ENCODE assay signal across 8 cellular contexts in genomic region chr1:61082336-61083013, GRCh38. TPM values are rescaled to one million over a fixed set of nuclear protein-coding genes. Genes with fewer than 3 reads are reported as not detected.
DNase-seq lines count a peak whose midpoint lies in the region; ATAC-seq and TF ChIP-seq lines count a peak whose summit lies in the region.

NFIA (plus strand) TSS chr1:61082561.

- DNase-seq in COLO668 (lab: John Stamatoyannopoulos, UW; ENCODE audit: unreplicated experiment): peak; percentile 79
- no peak for DNase-seq in LNCaP clone FGC (ENCODE audit: low read depth)
- peak in 12 of 34 experiments; percentile 2 to 31 (median 12) for DNase-seq in T-cell
- peak; percentile 64 to 84 for DNase-seq in T47D (ENCODE audit: low read depth in 1 of 2, low spot score in 1 of 2)
- DNase-seq in retina: peak; percentile 82
- DNase-seq in NCI-H146 (lab: John Stamatoyannopoulos, UW): no peak

- H3K27ac Mint-ChIP-seq in T-cell: peak within 1 kb of the TSS; percentile 83 to 97

- CTCF ChIA-PET in T-cell (lab: Charles Lee): interaction anchor here (0.6 to 1.3 kb wide), 3 partner anchors 26 to 42 kb away, joined by 4 read pairs; no protein-coding TSS in a partner anchor

- H3K36me3 Mint-ChIP-seq in T-cell: no peaks in the 10 kb centered on the region

- no peaks in the 10 kb centered on the region for H3K9me3 Mint-ChIP-seq in T-cell

- H3K9ac ChIP-seq in iPS-15b (ENCODE audit: low read depth, low read length): no peak within 1 kb of the TSS

- no peaks in the 10 kb centered on the region for H3K36me3 ChIP-seq in iPS-15b (ENCODE audit: control insufficient read depth, insufficient read depth, low read length)

- H3K9me3 ChIP-seq in iPS-15b (ENCODE audit: control insufficient read depth, insufficient read depth, low read length): no peaks in the 10 kb centered on the region

- ATAC-seq in T-cell (replicated peaks in 1 of 4): peak; percentile 10 to 29 (median 19)
- no peak for ATAC-seq in GM18502 (IDR thresholded peaks at IDR 0.05; ENCODE audit: poor library complexity, unreplicated experiment)

- H3K4me1 Mint-ChIP-seq in T-cell: peaks cover 48 to 52% (median 48%) of the 10 kb centered on the region in 3 donors

- H3K27me3 Mint-ChIP-seq in T-cell: peaks cover 0 to 7% of the 10 kb centered on the region in 2 donors

- H3K4me1 ChIP-seq in iPS-15b (ENCODE audit: control insufficient read depth, insufficient read depth, low read length): peaks cover 26% of the 10 kb centered on the region

- peak within 1 kb of the TSS; percentile 84 to 91 (median 90) for H3K4me3 Mint-ChIP-seq in T-cell

- POLR2A ChIA-PET in T-cell (lab: Charles Lee): no interaction called here

- peaks cover 69% of the 10 kb centered on the region for H3K27me3 ChIP-seq in iPS-15b (ENCODE audit: control insufficient read depth, insufficient read depth, low read length)

- no peak for TF ChIP-seq CTCF in LNCaP clone FGC (IDR thresholded peaks at IDR 0.05; ENCODE audit: control insufficient read depth, extremely low read depth, insufficient read depth)

- H3K4me3 ChIP-seq in LNCaP clone FGC (ENCODE audit: low read depth, low read length) (peak within 1 kb of the TSS; percentile 77), iPS-15b (ENCODE audit: low read depth, low read length) (peak within 1 kb of the TSS; percentile 64)

- in situ Hi-C loops in T47D (cut with HindIII; ENCODE audit: low pct_unique_long_range_greater_than_20kb, low sequenced_read_pairs): no loop called here

RNA-seq across cellular contexts. Expression of gene NFIA, which starts in this region (rescaled TPM):
- total RNA-seq in T-cell: 10 to 100 TPM in 1 of 5 donors, 1 to 10 TPM in 4; 5.1 to 10.1 (median 7.1) TPM

Comparison
In these comparisons a context has a peak if more than half of its experiments do, and no peak if none do; other contexts are left out.
1. DNase-seq: peak in COLO668 (single experiment), T47D (2 of 2) and retina (single experiment); none in LNCaP clone FGC (single experiment) and NCI-H146 (single experiment).